Comparison of ENCODE assay signal across 16 cellular contexts in the genomic region with DNA sequence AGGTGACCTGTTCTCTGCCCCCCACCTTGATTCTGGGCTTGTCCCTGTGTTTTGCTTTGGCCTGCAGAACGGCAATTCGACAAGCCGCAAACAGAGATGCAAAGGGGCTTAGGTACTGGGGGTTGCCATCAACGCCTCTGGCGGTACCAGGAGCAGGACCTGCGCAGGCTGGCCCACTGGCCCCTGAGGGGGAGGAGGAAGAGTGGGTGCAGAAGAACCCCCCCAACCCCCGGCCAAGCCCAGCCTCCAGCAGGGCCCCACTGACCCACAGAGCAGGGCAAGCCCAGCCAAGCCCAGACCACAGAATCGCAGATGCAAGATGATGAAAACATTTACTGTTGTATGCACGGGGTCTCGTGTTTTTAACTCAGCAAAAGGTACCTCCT.
"Had no signal": no experiment of that assay in that cellular context is flagged by ENCODE, and none has a peak within 500 bp of the region (broad histone marks: within the 10 kb centered on the region; RNA-seq: fewer than 3 reads in every experiment).

No MANE protein-coding gene starts in this region.

- H3K27ac ChIP-seq: esophagus muscularis mucosa, tibial artery had no signal

- H3K36me3 ChIP-seq: esophagus muscularis mucosa, tibial artery had no signal

- H3K4me1 ChIP-seq: esophagus muscularis mucosa, tibial artery had no signal

- ATAC-seq: activated naive CD4-positive, alpha-beta T cell treated with anti-CD3 and anti-CD28 coated beads, Interleukin-2, amount 50 U/mL, for 72 hours; activated T-helper 17 cell treated with anti-CD3 and anti-CD28 coated beads, Interleukin-2, amount 50 U/mL, for 72 hours; mucosa of descending colon had no signal

- H3K9me3 ChIP-seq: esophagus muscularis mucosa, mucosa of descending colon, tibial artery had no signal

- DNase-seq: activated CD4-positive, alpha-beta T cell treated with anti-CD3 and anti-CD28 coated beads, Interleukin-2, amount 50 U/mL, for 4 hours; activated CD8-positive, alpha-beta memory T cell treated with anti-CD3 and anti-CD28 coated beads for 24 hours; activated CD8-positive, alpha-beta memory T cell treated with anti-CD3 and anti-CD28 coated beads, Interleukin-2, amount 50 U/mL, for 4 hours; activated T-cell treated with anti-CD3 and anti-CD28 coated beads, Interleukin-2, amount 50 U/mL, for 24 hours; dermis blood vessel endothelial cell; effector memory CD4-positive, alpha-beta T cell; mesendoderm; nephron progenitor cell; retina; stimulated activated CD4-positive, alpha-beta T cell treated with anti-CD3 and anti-CD28 coated beads, Interleukin-12 subunit alpha, Interleukin-12 subunit beta, amount 100 ng/mL, for 4 hours; T-helper 9 cell; tibial artery had no signal

- H3K4me3 ChIP-seq: esophagus muscularis mucosa, mucosa of descending colon, tibial artery had no signal
